In genomic region chr17:76271669-76272540, GRCh38 we compare ENCODE assay signal across 1 cellular context.
TF ChIP-seq lines count a peak whose summit lies in the region.

No MANE protein-coding gene starts in this region.

TF ChIP-seq in K562, 482 proteins besides CTCF, POLR2A, EP300 and RAD21 (continued from another document and continues in another):
- no peak for TF ChIP-seq ZBTB2 (IDR thresholded peaks at IDR 0.05)
- TF ChIP-seq ZNF143 (CRISPR knock-in tag; IDR thresholded peaks at IDR 0.05): no peak
- TF ChIP-seq CREBBP (IDR thresholded peaks at IDR 0.05; ENCODE audit: low read depth, low read length): no peak
- TF ChIP-seq ZNF740 (CRISPR knock-in tag; IDR thresholded peaks at IDR 0.05): no peak
- TF ChIP-seq ZNF740 (tag; IDR thresholded peaks at IDR 0.05): no peak
- no peak for TF ChIP-seq ZNF165 (CRISPR knock-in tag; IDR thresholded peaks at IDR 0.05; ENCODE audit: borderline replicate concordance)
- TF ChIP-seq KLF1 (tag; IDR thresholded peaks at IDR 0.05): no peak
- no peak for TF ChIP-seq DEAF1 (CRISPR knock-in tag; IDR thresholded peaks at IDR 0.05)
- peak; percentile 53; the same call in 1 of the 2 replicates for TF ChIP-seq ZBTB9 (CRISPR knock-in tag; IDR thresholded peaks at IDR 0.05)
- TF ChIP-seq ZNF707 (CRISPR knock-in tag; conservative IDR thresholded peaks at IDR 0.05): no peak
- TF ChIP-seq ZBTB26 (CRISPR knock-in tag; IDR thresholded peaks at IDR 0.05): no peak
- no peak for TF ChIP-seq ASH1L (IDR thresholded peaks at IDR 0.05; ENCODE audit: borderline replicate concordance, low read depth, partially characterized antibody)
- no peak for TF ChIP-seq ZNF175 (CRISPR knock-in tag; IDR thresholded peaks at IDR 0.05; ENCODE audit: low read depth)
- TF ChIP-seq NUFIP1 (IDR thresholded peaks at IDR 0.05; ENCODE audit: partially characterized antibody): no peak
- peak; percentile 50 for TF ChIP-seq FIP1L1 (IDR thresholded peaks at IDR 0.05; ENCODE audit: low read depth, low read length, poor library complexity, severe bottlenecking)
- TF ChIP-seq BDP1 (IDR thresholded peaks at IDR 0.05; ENCODE audit: insufficient read depth, insufficient read length): no peak
- no peak for TF ChIP-seq BRCA1 (IDR thresholded peaks at IDR 0.05)
- TF ChIP-seq BRCA1 (CRISPR knock-in tag; IDR thresholded peaks at IDR 0.05): no peak
- peak in 1 of 2 experiments; percentile 16; a peak in 1 of 4 replicates for TF ChIP-seq KDM1A (IDR thresholded peaks at IDR 0.05)
- TF ChIP-seq SIN3B (IDR thresholded peaks at IDR 0.05; ENCODE audit: low read depth): no peak
- TF ChIP-seq KAT2B (IDR thresholded peaks at IDR 0.05; ENCODE audit: low read depth, low read length): no peak
- no peak for TF ChIP-seq ZNF316 (IDR thresholded peaks at IDR 0.05)
- TF ChIP-seq TBL1XR1 (IDR thresholded peaks at IDR 0.05; ENCODE audit: low read length in 2 of 2): no peak
- no peak for TF ChIP-seq PATZ1 (CRISPR knock-in tag; IDR thresholded peaks at IDR 0.05; ENCODE audit: borderline replicate concordance)
- TF ChIP-seq GTF2F1 (IDR thresholded peaks at IDR 0.05; ENCODE audit: low read depth, low read length): no peak
- TF ChIP-seq BRF2 (IDR thresholded peaks at IDR 0.05; ENCODE audit: borderline replicate concordance, insufficient read depth, insufficient read length): no peak
- peak in 1 of 2 experiments; percentile 61; a peak in 1 of 4 replicates for TF ChIP-seq NONO (IDR thresholded peaks at IDR 0.05; ENCODE audit: low read depth in 2 of 2, low read length in 1 of 2)
- TF ChIP-seq BRD4 (IDR thresholded peaks at IDR 0.05): no peak
- TF ChIP-seq SMARCC2 (IDR thresholded peaks at IDR 0.05; ENCODE audit: low read depth): no peak
- TF ChIP-seq SIN3A (IDR thresholded peaks at IDR 0.05; ENCODE audit: borderline replicate concordance in 2 of 2, control insufficient read depth in 1 of 2, low read depth in 2 of 2, low read length in 2 of 2): no peak
- TF ChIP-seq SREBF1 (IDR thresholded peaks at IDR 0.05; ENCODE audit: borderline replicate concordance, low read depth, low read length): no peak
- TF ChIP-seq PTRF (tag; IDR thresholded peaks at IDR 0.05): no peak
- TF ChIP-seq ZNF586 (CRISPR knock-in tag; conservative IDR thresholded peaks at IDR 0.05): no peak
- TF ChIP-seq MTA3 (IDR thresholded peaks at IDR 0.05; ENCODE audit: borderline replicate concordance): 0 out of 2 replicates have a peak, but pooled peaks have one; percentile 38
- TF ChIP-seq ETV5 (CRISPR knock-in tag; IDR thresholded peaks at IDR 0.05; ENCODE audit: low read depth): no peak
- no peak for TF ChIP-seq PRPF4 (IDR thresholded peaks at IDR 0.05; ENCODE audit: insufficient read depth, low read depth, low read length, poor library complexity, severe bottlenecking)
- no peak for TF ChIP-seq ZNF311 (CRISPR knock-in tag; IDR thresholded peaks at IDR 0.05)
- TF ChIP-seq NBN (IDR thresholded peaks at IDR 0.05; ENCODE audit: low read depth): no peak
- 0 out of 2 replicates have a peak, but pooled peaks have one; percentile 31 for TF ChIP-seq FOXP4 (CRISPR knock-in tag; IDR thresholded peaks at IDR 0.05; ENCODE audit: borderline replicate concordance)
- no peak for TF ChIP-seq CEBPZ (IDR thresholded peaks at IDR 0.05; ENCODE audit: borderline replicate concordance, low read depth, low read length)
- TF ChIP-seq NR2C2 (CRISPR knock-in tag; IDR thresholded peaks at IDR 0.05): no peak
- TF ChIP-seq NR2C2 (tag; IDR thresholded peaks at IDR 0.05): no peak
- TF ChIP-seq POLR2G (IDR thresholded peaks at IDR 0.05; ENCODE audit: low read depth, low read length): peak; percentile 91
- no peak for TF ChIP-seq SIRT6 (IDR thresholded peaks at IDR 0.05; ENCODE audit: low read depth, low read length)
- no peak for TF ChIP-seq FOS (IDR thresholded peaks at IDR 0.05; ENCODE audit: extremely low read depth, insufficient read length)
- TF ChIP-seq MBD1 (CRISPR knock-in tag; IDR thresholded peaks at IDR 0.05): no peak
- no peak for TF ChIP-seq ZNF253 (CRISPR knock-in tag; conservative IDR thresholded peaks at IDR 0.05)
- no peak for TF ChIP-seq ZNF212 (CRISPR knock-in tag; IDR thresholded peaks at IDR 0.05)
- no peak for TF ChIP-seq SMARCE1 (IDR thresholded peaks at IDR 0.05)
- no peak for TF ChIP-seq MTA2 (IDR thresholded peaks at IDR 0.05; ENCODE audit: low read depth)
- peak; percentile 84 for TF ChIP-seq RBFOX2 (IDR thresholded peaks at IDR 0.05; ENCODE audit: low read depth, low read length)
- no peak for TF ChIP-seq RNF2 (IDR thresholded peaks at IDR 0.05)
- no peak for TF ChIP-seq GTF2A2 (tag; IDR thresholded peaks at IDR 0.05)
- peak; percentile 52 for TF ChIP-seq POLR2AphosphoS5 (IDR thresholded peaks at IDR 0.05; ENCODE audit: control insufficient read depth, insufficient read depth, low read depth, low read length)
- TF ChIP-seq POLR3A (IDR thresholded peaks at IDR 0.05; ENCODE audit: borderline replicate concordance, extremely low read depth, insufficient read depth, insufficient read length): no peak
- no peak for TF ChIP-seq KLF6 (CRISPR knock-in tag; IDR thresholded peaks at IDR 0.05; ENCODE audit: borderline replicate concordance)
